Comparison of ENCODE assay signal across 14 cellular contexts in genomic region chr13:45564108-45564507, GRCh38. TPM values are rescaled to one million over a fixed set of nuclear protein-coding genes. Genes with fewer than 3 reads are reported as not detected.
DNase-seq lines count a peak whose midpoint lies in the region; TF ChIP-seq lines count a peak whose summit lies in the region.
"Had no signal": no experiment of that assay in that cellular context is flagged by ENCODE, and none has a peak within 500 bp of the region (broad histone marks: within the 10 kb centered on the region; RNA-seq: fewer than 3 reads in every experiment).

No MANE protein-coding gene starts in this region.

- no peaks in the 10 kb centered on the region for H3K4me1 Mint-ChIP-seq in CD8-positive, alpha-beta memory T cell

- H3K36me3 ChIP-seq in Peyer's patch (no peaks in the 10 kb centered on the region), colonic mucosa (no peaks in the 10 kb centered on the region)
- no peaks in the 10 kb centered on the region for H3K36me3 ChIP-seq in CD8-positive, alpha-beta memory T cell (ENCODE audit: insufficient read depth, low read length)
- H3K36me3 ChIP-seq: ascending aorta, heart left ventricle had no signal

- no peak overlapping the region for H3K9ac ChIP-seq in colonic mucosa (ENCODE audit: low read depth in 2 of 2, low read length in 2 of 2)
- H3K9ac ChIP-seq: KMS-11 had no signal

- TF ChIP-seq CTCF in HFF-Myc (IDR thresholded peaks at IDR 0.05; ENCODE audit: low read depth, low read length, missing control alignments) = no peak
- TF ChIP-seq CTCF in Peyer's patch (IDR thresholded peaks at IDR 0.05) = no peak
- no peak for TF ChIP-seq CTCF in colonic mucosa (IDR thresholded peaks at IDR 0.05)

- H3K27me3 Mint-ChIP-seq in CD8-positive, alpha-beta memory T cell = peaks cover 4 to 16% of the 10 kb centered on the region in 2 donors

- CTCF ChIA-PET in CD8-positive, alpha-beta memory T cell (lab: Charles Lee) = no interaction called here

- no peak overlapping the region for H3K4me3 ChIP-seq in HFF-Myc (replicated peaks; ENCODE audit: low read depth, low read length)
- no peak overlapping the region for H3K4me3 ChIP-seq in Peyer's patch
- no peak overlapping the region for H3K4me3 ChIP-seq in colonic mucosa
- no peak overlapping the region for H3K4me3 ChIP-seq in CD8-positive, alpha-beta memory T cell (ENCODE audit: low read length)
- H3K4me3 ChIP-seq: ascending aorta, heart left ventricle had no signal

- DNase-seq in AG20443 (ENCODE audit: low spot score) (peak; percentile 55), HFF-Myc (ENCODE audit: extremely low read depth, low read depth) (peak; percentile 36), SW480 (ENCODE audit: low spot score) (peak; percentile 57), glomerular visceral epithelial cell (ENCODE audit: extremely low spot score) (peak; percentile 15), NCI-H1105 (lab: John Stamatoyannopoulos, UW) (no peak), Peyer's patch (no peak), colonic mucosa (no peak)
- DNase-seq in CD8-positive, alpha-beta memory T cell = no peak
- DNase-seq: activated CD4-positive, alpha-beta T cell treated with anti-CD3 and anti-CD28 coated beads, Interleukin-2, amount 10 ng/mL, durations not matched to agents 7 days and 5 days; heart left ventricle; naive thymus-derived CD4-positive, alpha-beta T cell; stimulated activated CD4-positive, alpha-beta T cell treated with anti-CD3 and anti-CD28 coated beads, Interleukin-4, amount 100 ng/mL, for 1 hour had no signal

- no peak overlapping the region for H3K27ac Mint-ChIP-seq in CD8-positive, alpha-beta memory T cell
- H3K27ac Mint-ChIP-seq: activated CD4-positive, alpha-beta T cell treated with anti-CD3 and anti-CD28 coated beads, Interleukin-2, amount 10 ng/mL, durations not matched to agents 7 days and 5 days had no signal

- H3K4me3 Mint-ChIP-seq in CD8-positive, alpha-beta memory T cell = no peak overlapping the region
- H3K4me3 Mint-ChIP-seq: activated CD4-positive, alpha-beta T cell treated with anti-CD3 and anti-CD28 coated beads, Interleukin-2, amount 10 ng/mL, durations not matched to agents 7 days and 5 days; naive thymus-derived CD4-positive, alpha-beta T cell had no signal

- H3K9me3 Mint-ChIP-seq in CD8-positive, alpha-beta memory T cell = peaks cover 0 to 5% (median 0%) of the 10 kb centered on the region in 5 donors

- no peak for TF ChIP-seq POLR2A in Peyer's patch (IDR thresholded peaks at IDR 0.05)

- H3K27ac ChIP-seq in Peyer's patch (no peak overlapping the region), colonic mucosa (no peak overlapping the region)
- H3K27ac ChIP-seq in CD8-positive, alpha-beta memory T cell (ENCODE audit: low read depth, low read length) = no peak overlapping the region
- H3K27ac ChIP-seq: ascending aorta, heart left ventricle, KMS-11 had no signal

- H3K27me3 ChIP-seq in Peyer's patch = no peaks in the 10 kb centered on the region
- H3K27me3 ChIP-seq in colonic mucosa = no peaks in the 10 kb centered on the region
- H3K27me3 ChIP-seq in CD8-positive, alpha-beta memory T cell (ENCODE audit: insufficient read depth, low read length, poor library complexity, severe bottlenecking) = no peaks in the 10 kb centered on the region
- H3K27me3 ChIP-seq: ascending aorta had no signal

- intact Hi-C loops in colonic mucosa (cut with DNase I) = no loop called here

- POLR2A ChIA-PET in CD8-positive, alpha-beta memory T cell (lab: Charles Lee) = no interaction called here

- no peaks in the 10 kb centered on the region for H3K9me3 ChIP-seq in Peyer's patch
- H3K9me3 ChIP-seq in colonic mucosa = no peaks in the 10 kb centered on the region
- H3K9me3 ChIP-seq in CD8-positive, alpha-beta memory T cell (ENCODE audit: low read length) = no peaks in the 10 kb centered on the region
- H3K9me3 ChIP-seq: ascending aorta had no signal

- H3K36me3 Mint-ChIP-seq in CD8-positive, alpha-beta memory T cell = peaks cover 0 to 3% (median 3%) of the 10 kb centered on the region in 3 donors

- H3K4me1 ChIP-seq in Peyer's patch = no peaks in the 10 kb centered on the region
- H3K4me1 ChIP-seq in colonic mucosa = no peaks in the 10 kb centered on the region
- H3K4me1 ChIP-seq in CD8-positive, alpha-beta memory T cell (ENCODE audit: insufficient read depth, low read length) = no peaks in the 10 kb centered on the region
- H3K4me1 ChIP-seq: ascending aorta, heart left ventricle had no signal

RNA-seq across cellular contexts. Expression of gene ERICH6B, which starts 51.4 kb away (rescaled TPM):
- total RNA-seq in Peyer's patch (not detected), colonic mucosa (not detected)
- total RNA-seq in CD8-positive, alpha-beta memory T cell = not detected
- not detected for polyA plus RNA-seq in CD8-positive, alpha-beta memory T cell
- total RNA-seq: activated CD4-positive, alpha-beta T cell treated with anti-CD3 and anti-CD28 coated beads, Interleukin-2, amount 10 ng/mL, durations not matched to agents 7 days and 5 days; ascending aorta; heart left ventricle; naive thymus-derived CD4-positive, alpha-beta T cell had no signal
- polyA plus RNA-seq: heart left ventricle; naive thymus-derived CD4-positive, alpha-beta T cell had no signal

Comparison
In these comparisons a context has a peak if more than half of its experiments do, and no peak if none do; other contexts are left out.
1. DNase-seq: peak in AG20443 (single experiment), HFF-Myc (single experiment), SW480 (single experiment) and glomerular visceral epithelial cell (single experiment); none in NCI-H1105 (single experiment), Peyer's patch (0 of 3), colonic mucosa (single experiment) and CD8-positive, alpha-beta memory T cell (0 of 5).